Comparison of ENCODE assay signal across 9 cellular contexts in the genomic region with DNA sequence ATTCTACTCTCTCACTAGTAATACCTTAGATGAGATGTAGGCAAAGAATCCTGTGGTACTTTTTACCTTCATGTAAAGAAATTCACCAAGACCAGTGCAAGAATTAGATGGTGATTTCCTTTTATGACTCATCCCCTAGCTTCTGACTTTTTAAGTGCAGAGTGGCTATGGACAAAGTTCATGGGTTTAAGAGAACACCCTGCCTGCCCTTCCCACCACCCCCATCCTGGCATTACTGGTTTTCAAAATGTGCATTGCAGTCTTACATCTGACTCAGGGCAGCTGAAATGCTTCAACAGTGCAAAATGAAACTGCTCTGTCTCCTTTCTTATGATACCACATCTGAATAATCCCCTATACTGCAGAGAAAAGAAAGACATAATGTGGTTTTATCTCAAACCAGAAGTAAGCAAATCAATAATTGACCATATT. TPM values are rescaled to one million over a fixed set of nuclear protein-coding genes. Genes with fewer than 3 reads are reported as not detected.
DNase-seq lines count a peak whose midpoint lies in the region; ATAC-seq and TF ChIP-seq lines count a peak whose summit lies in the region.
"Had no signal": no experiment of that assay in that cellular context is flagged by ENCODE, and none has a peak within 500 bp of the region (broad histone marks: within the 10 kb centered on the region; RNA-seq: fewer than 3 reads in every experiment).

No MANE protein-coding gene starts in this region.

- intact Hi-C loops in Panc1 (cut with micrococcal nuclease; ENCODE audit: unreplicated experiment) (no loop called here), spleen (cut with DNase I; ENCODE audit: low total_unique reads) (loop anchor here (5.0 to 10.0 kb wide), 2 partner anchors 504 to 727 kb away; no protein-coding TSS in a partner anchor)

- H3K9me3 ChIP-seq in Panc1 (ENCODE audit: control insufficient read depth, insufficient read depth, low read depth, low read length) (no peaks in the 10 kb centered on the region), spleen (peaks cover 0 to 5% (median 0%) of the 10 kb centered on the region in 8 donors)

- H3K9me3 Mint-ChIP-seq in glutamatergic neuron (ENCODE audit: unreplicated experiment) = no peaks in the 10 kb centered on the region

- BruUV-seq in Panc1 (replicated peaks; lab: Mats Ljungman, UMichigan) = no TSS peak

- H3K27ac ChIP-seq in Panc1 (ENCODE audit: low read length) (0 out of 2 replicates have a peak overlapping the region, but pooled peaks have one; percentile 7), spleen (no peak overlapping the region)

- TF ChIP-seq POLR2A in spleen (IDR thresholded peaks at IDR 0.05) = no peak

- ATAC-seq in GM18870 (IDR thresholded peaks at IDR 0.05; ENCODE audit: unreplicated experiment) = peak; percentile 86
- peak; percentile 81 for ATAC-seq in HG02610 (IDR thresholded peaks at IDR 0.05; ENCODE audit: unreplicated experiment)
- no peak for ATAC-seq in Panc1

- CTCF ChIA-PET in Panc1 (lab: Charles Lee) = no interaction called here

- POLR2A ChIA-PET in Panc1 (lab: Charles Lee) = no interaction called here

- no peak overlapping the region for H3K27ac Mint-ChIP-seq in glutamatergic neuron (ENCODE audit: unreplicated experiment)

- TF ChIP-seq CTCF in Panc1 (IDR thresholded peaks at IDR 0.05) (no peak), glutamatergic neuron (IDR thresholded peaks at IDR 0.05; ENCODE audit: partially characterized antibody, unreplicated experiment) (no peak), spleen (IDR thresholded peaks at IDR 0.05 in 8 of 11, conservative IDR thresholded peaks at IDR 0.05 in 3 of 11) (no peak)

- in situ Hi-C loops in Panc1 (cut with HindIII; ENCODE audit: low pct_unique_long_range_greater_than_20kb, low sequenced_read_pairs) = no loop called here

- H3K4me3 ChIP-seq in Panc1 (ENCODE audit: low read depth in 2 of 2, low read length in 2 of 2) (no peak overlapping the region), spleen (no peak overlapping the region)

- H3K27me3 ChIP-seq in Panc1 (ENCODE audit: control insufficient read depth, insufficient read depth, low read length) (no peaks in the 10 kb centered on the region), spleen (replicated peaks in 1 of 7) (no peaks in the 10 kb centered on the region)

- H3K4me1 ChIP-seq in Panc1 (ENCODE audit: control insufficient read depth, insufficient read depth, low read length) = peaks cover 18% of the 10 kb centered on the region
- peaks cover 0 to 25% (median 8%) of the 10 kb centered on the region in 6 donors for H3K4me1 ChIP-seq in spleen

- H3K36me3 Mint-ChIP-seq in glutamatergic neuron (ENCODE audit: unreplicated experiment) = no peaks in the 10 kb centered on the region

- H3K36me3 ChIP-seq in Panc1 (ENCODE audit: control insufficient read depth, insufficient read depth, low read length) (no peaks in the 10 kb centered on the region), spleen (peaks cover 0 to 4% (median 0%) of the 10 kb centered on the region in 6 donors)

- no peak overlapping the region for H3K4me3 Mint-ChIP-seq in glutamatergic neuron (ENCODE audit: unreplicated experiment)
- H3K4me3 Mint-ChIP-seq: memory B cell had no signal

- H3K4me1 Mint-ChIP-seq in glutamatergic neuron (ENCODE audit: low read depth, unreplicated experiment) = peaks cover 9% of the 10 kb centered on the region

- DNase-seq in Panc1 (ENCODE audit: low read depth, low spot score) = no peak
- DNase-seq in iris pigment epithelial cell (ENCODE audit: low read depth) = peak; percentile 84
- no peak for DNase-seq in DMS153 (lab: John Stamatoyannopoulos, UW)
- DNase-seq in glutamatergic neuron = no peak
- no peak for DNase-seq in superior temporal gyrus (ENCODE audit: extremely low spot score)
- DNase-seq in spleen = no peak

- no peaks in the 10 kb centered on the region for H3K27me3 Mint-ChIP-seq in glutamatergic neuron (ENCODE audit: unreplicated experiment)

RNA-seq across cellular contexts. Expression of a gene that starts 22.6 kb away (rescaled TPM):
- total RNA-seq in Panc1 (2021; ENCODE audit: unreplicated experiment) = 20.9 TPM
- polyA plus RNA-seq in Panc1 (2012; ENCODE audit: insufficient read length) = 18.7 TPM
- total RNA-seq in glutamatergic neuron (ENCODE audit: unreplicated experiment) = 18.1 TPM
- 10 to 100 TPM in 6 of 7 donors, 1 to 10 TPM in 1; 9.3 to 24.8 (median 12.0) TPM for total RNA-seq in spleen
- 10 to 100 TPM in 2 of 3 donors, 1 to 10 TPM in 1; 8.1 to 15.3 (median 12.0) TPM for polyA plus RNA-seq in spleen

RNA-seq across cellular contexts. Expression of a gene that starts 22.7 kb away (rescaled TPM):
- total RNA-seq in Panc1 (2021; ENCODE audit: unreplicated experiment) (7.1 TPM), glutamatergic neuron (ENCODE audit: unreplicated experiment) (8.5 TPM), spleen (10 to 100 TPM in 6 of 7 donors, 1 to 10 TPM in 1; 7.5 to 15.9 (median 10.6) TPM)
- 4.6 TPM for polyA plus RNA-seq in Panc1 (2012; ENCODE audit: insufficient read length)
- 1 to 10 TPM; 2.7 to 3.9 (median 2.9) TPM for polyA plus RNA-seq in spleen
